In the genomic region with DNA sequence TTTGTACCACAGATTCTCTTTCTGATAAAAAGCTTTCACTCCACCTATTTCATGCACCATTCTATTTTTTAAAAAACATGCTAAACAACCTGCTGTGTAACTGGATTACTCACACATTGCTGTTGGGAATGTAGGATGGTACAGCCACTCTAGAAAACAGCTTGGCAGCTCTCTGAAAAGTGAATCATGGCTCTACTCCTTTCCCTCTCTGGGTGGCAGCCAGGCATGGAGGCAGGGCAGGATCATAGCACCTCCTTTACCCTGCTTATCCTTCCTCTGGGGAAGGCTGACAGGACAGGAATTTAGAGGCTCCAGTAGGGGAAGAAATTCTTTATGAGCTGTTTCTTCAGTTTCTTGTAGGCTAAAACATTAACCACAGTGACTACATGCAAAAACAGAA, we compare ENCODE assay signal across 8 cellular contexts. TPM values are rescaled to one million over a fixed set of nuclear protein-coding genes. Genes with fewer than 3 reads are reported as not detected.
DNase-seq lines count a peak whose midpoint lies in the region; ATAC-seq, FAIRE-seq and TF ChIP-seq lines count a peak whose summit lies in the region.

No MANE protein-coding gene starts in this region.

- no peak for ATAC-seq in HG02981 (IDR thresholded peaks at IDR 0.05; ENCODE audit: unreplicated experiment)

- H4K8ac ChIP-seq in mesendoderm (ENCODE audit: low read depth, low read length), result no peak overlapping the region

- H2BK5ac ChIP-seq in mesendoderm (ENCODE audit: low read length), result no peak overlapping the region

- no peaks in the 10 kb centered on the region for H3K36me3 Mint-ChIP-seq in HFFc6 (ENCODE audit: low read depth)

- H3K27ac Mint-ChIP-seq in HFFc6, result peak overlapping the region; percentile 50

- no peak overlapping the region for H3K4ac ChIP-seq in mesendoderm (ENCODE audit: low read depth, low read length)

- no peak overlapping the region for H3K9ac ChIP-seq in mesendoderm (ENCODE audit: low read length)

- H3K4me1 ChIP-seq in mesendoderm (ENCODE audit: control insufficient read depth, low read depth, low read length) (no peaks in the 10 kb centered on the region), prostate gland (replicated peaks) (no peaks in the 10 kb centered on the region)

- no peaks in the 10 kb centered on the region for H3K79me1 ChIP-seq in mesendoderm (ENCODE audit: low read length)

- H4K5ac ChIP-seq in mesendoderm (ENCODE audit: low read length), result no peak overlapping the region

- no peaks in the 10 kb centered on the region for H3K36me3 ChIP-seq in mesendoderm (ENCODE audit: control insufficient read depth, insufficient read depth, low read length)
- H3K36me3 ChIP-seq in prostate gland, result no peaks in the 10 kb centered on the region

- H3K27ac ChIP-seq in mesendoderm (ENCODE audit: low read depth, low read length), result no peak overlapping the region
- no peak overlapping the region for H3K27ac ChIP-seq in prostate gland

- no peaks in the 10 kb centered on the region; the same call in 1 of the 2 replicates for H3K27me3 Mint-ChIP-seq in HFFc6 (ENCODE audit: insufficient read depth)

- TF ChIP-seq CTCF in AG09309 (IDR thresholded peaks at IDR 0.05; ENCODE audit: control insufficient read depth, insufficient read depth, low read depth, low read length, missing control alignments), result no peak
- no peak for TF ChIP-seq CTCF in HFFc6 (IDR thresholded peaks at IDR 0.05)
- no peak for TF ChIP-seq CTCF in prostate gland (IDR thresholded peaks at IDR 0.05)

- H3K4me3 ChIP-seq in AG09309 (ENCODE audit: control insufficient read depth, low read depth, low read length), result no peak overlapping the region
- H3K4me3 ChIP-seq in mesendoderm (ENCODE audit: low read length), result no peak overlapping the region
- no peak overlapping the region for H3K4me3 ChIP-seq in prostate gland

- no peak overlapping the region for H3K4me2 ChIP-seq in mesendoderm (ENCODE audit: low read length)

- no peaks in the 10 kb centered on the region for H3K9me3 ChIP-seq in prostate gland

- DNase-seq in AG09309 (ENCODE audit: low read depth), result peak; percentile 79
- DNase-seq in HFFc6, result peak; percentile 94
- DNase-seq in dedifferentiated amniotic fluid mesenchymal stem cell (ENCODE audit: extremely low spot score), result peak; percentile 92
- DNase-seq in mesendoderm, result peak; percentile 36
- no peak for DNase-seq in GM12891 (ENCODE audit: insufficient read length, low spot score)
- DNase-seq in prostate gland (ENCODE audit: low spot score), result no peak
- DNase-seq in frontal cortex (ENCODE audit: low spot score in 2 of 2), result no peak

- H3K56ac ChIP-seq in mesendoderm (ENCODE audit: low read length), result no peak overlapping the region

- TF ChIP-seq POLR2A in GM12891 (IDR thresholded peaks at IDR 0.05; ENCODE audit: low read depth, low read length), result no peak
- no peak for TF ChIP-seq POLR2A in prostate gland (IDR thresholded peaks at IDR 0.05)

- no peaks in the 10 kb centered on the region for H3K27me3 ChIP-seq in mesendoderm (ENCODE audit: insufficient read depth, low read length, poor library complexity)
- H3K27me3 ChIP-seq in prostate gland (replicated peaks; ENCODE audit: insufficient read depth), result no peaks in the 10 kb centered on the region

- H2AK5ac ChIP-seq in mesendoderm (ENCODE audit: low read length), result no peak overlapping the region

- no peaks in the 10 kb centered on the region for H3K79me2 ChIP-seq in mesendoderm (ENCODE audit: control insufficient read depth, insufficient read depth, low read length)

- intact Hi-C loops in prostate gland (cut with DNase I), result no loop called here

- peaks cover 25% of the 10 kb centered on the region for H3K4me1 Mint-ChIP-seq in HFFc6 (ENCODE audit: low read depth)

- H3K9me3 Mint-ChIP-seq in HFFc6, result no peaks in the 10 kb centered on the region

- H3K23ac ChIP-seq in mesendoderm (ENCODE audit: low read length), result no peak overlapping the region

- no peak overlapping the region for H3K18ac ChIP-seq in mesendoderm (ENCODE audit: low read length)

- no peak overlapping the region for H2BK120ac ChIP-seq in mesendoderm (ENCODE audit: low read depth, low read length)

- peak overlapping the region; percentile 35 for H3K4me3 Mint-ChIP-seq in HFFc6

- H2BK15ac ChIP-seq in mesendoderm (replicated peaks; ENCODE audit: low read depth), result no peak overlapping the region

- FAIRE-seq in GM12891 (lab: Jason Lieb, UNC) (no peak), frontal cortex (lab: Jason Lieb, UNC) (no peak)

TF ChIP-seq in GM12891, 5 proteins besides CTCF, POLR2A, EP300 and RAD21:
- TF ChIP-seq SPI1 (IDR thresholded peaks at IDR 0.05; ENCODE audit: low read depth, low read length) (no peak), POU2F2 (IDR thresholded peaks at IDR 0.05; ENCODE audit: low read depth, low read length) (no peak), TAF1 (IDR thresholded peaks at IDR 0.05; ENCODE audit: low read depth, low read length) (no peak), POLR2AphosphoS5 (IDR thresholded peaks at IDR 0.05; ENCODE audit: low read depth, low read length) (no peak), PAX5 (IDR thresholded peaks at IDR 0.05; ENCODE audit: insufficient read depth, low read length, severe bottlenecking) (no peak)

RNA-seq across cellular contexts. Expression of a gene that starts 6.7 kb away (rescaled TPM):
- not detected for total RNA-seq in HFFc6 (2021; fragmentation: NEBNext Ultra II Directional; extraction: Animal tissue kit (Norgen Biotek cat#: 25700))
- polyA plus RNA-seq in mesendoderm (2013, experiment 1 of 2), result not detected
- polyA plus RNA-seq in mesendoderm (2013, experiment 2 of 2), result not detected
- polyA plus RNA-seq in GM12891 (2012; ENCODE audit: low read depth, missing spikeins), result 16.5 TPM
- total RNA-seq in prostate gland (1 to 10 TPM in 1 of 2 donors, not detected in 1; 1.5 TPM), frontal cortex (2.4 TPM)

RNA-seq across cellular contexts. Expression of a gene that starts 34.1 kb away (rescaled TPM):
- total RNA-seq in HFFc6 (2021; fragmentation: NEBNext Ultra II Directional; extraction: Animal tissue kit (Norgen Biotek cat#: 25700)), result 1 to 10 TPM; 2.9 to 4.1 (median 3.5) TPM
- 13.6 TPM for polyA plus RNA-seq in mesendoderm (2013, experiment 1 of 2)
- polyA plus RNA-seq in mesendoderm (2013, experiment 2 of 2), result 12.8 TPM
- 3.7 TPM for polyA plus RNA-seq in GM12891 (2012; ENCODE audit: low read depth, missing spikeins)
- total RNA-seq in prostate gland (1 to 10 TPM; 5.4 to 7.7 TPM), frontal cortex (17.5 TPM)

RNA-seq across cellular contexts. Expression of a gene that starts 50.0 kb away (rescaled TPM):
- 1,000 to 10,000 TPM in 4 of 6 experiments, 100 to 1,000 TPM in 2; 826 to 1,148 (median 1,037) TPM for total RNA-seq in HFFc6 (2021; fragmentation: NEBNext Ultra II Directional; extraction: Animal tissue kit (Norgen Biotek cat#: 25700))
- polyA plus RNA-seq in mesendoderm (2013, experiment 1 of 2), result 3,709 TPM
- polyA plus RNA-seq in mesendoderm (2013, experiment 2 of 2), result 3,667 TPM
- 5,998 TPM for polyA plus RNA-seq in GM12891 (2012; ENCODE audit: low read depth, missing spikeins)
- total RNA-seq in prostate gland (1,000 to 10,000 TPM in 1 of 2 donors, 100 to 1,000 TPM in 1; 943 to 2,133 TPM), frontal cortex (686 TPM)

RNA-seq across cellular contexts. Expression of a gene that starts 50.5 kb away (rescaled TPM):
- under 1 TPM in 5 of 6 experiments, not detected in 1; 0.07 to 0.13 (median 0.09) TPM for total RNA-seq in HFFc6 (2021; fragmentation: NEBNext Ultra II Directional; extraction: Animal tissue kit (Norgen Biotek cat#: 25700))
- polyA plus RNA-seq in mesendoderm (2013, experiment 1 of 2), result not detected
- 0.01 TPM for polyA plus RNA-seq in mesendoderm (2013, experiment 2 of 2)
- polyA plus RNA-seq in GM12891 (2012; ENCODE audit: low read depth, missing spikeins), result 0.03 TPM
- total RNA-seq in prostate gland (under 1 TPM; 0.32 to 0.34 TPM), frontal cortex (under 0.01 TPM)

Comparison
In these comparisons a context has a peak if more than half of its experiments do, and no peak if none do; other contexts are left out.
1. DNase-seq: peak in AG09309 (single experiment), HFFc6 (single experiment), dedifferentiated amniotic fluid mesenchymal stem cell (single experiment) and mesendoderm (single experiment); none in GM12891 (single experiment), prostate gland (single experiment) and frontal cortex (0 of 2).